ENCODE assay signal across 1 cellular context in the genomic region with DNA sequence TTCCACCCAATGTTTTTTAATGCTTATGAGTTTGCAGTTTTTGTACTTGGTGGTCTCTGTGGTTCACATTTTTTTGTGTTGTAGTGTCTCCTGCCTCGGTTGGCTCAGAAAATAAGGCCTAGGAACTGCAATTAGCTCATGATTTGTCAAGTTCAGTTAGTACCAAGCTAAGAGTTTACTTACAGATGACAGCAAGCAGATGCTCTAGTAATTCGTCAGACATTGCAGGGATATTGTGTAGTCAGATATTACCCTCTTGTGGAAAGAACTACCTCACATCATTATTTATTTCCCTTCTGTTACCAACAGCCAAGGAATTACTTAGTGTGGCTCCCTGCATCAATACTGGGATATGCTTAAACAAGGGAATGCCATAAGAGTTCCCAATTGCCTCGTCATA.
TF ChIP-seq lines count a peak whose summit lies in the region.

No MANE protein-coding gene starts in this region.

TF ChIP-seq in IMR-90, 13 proteins besides CTCF, POLR2A, EP300 and RAD21:
- TF ChIP-seq MAFK (IDR thresholded peaks at IDR 0.05; ENCODE audit: low read depth, low read length) (peak; percentile 32; the same call in 1 of the 2 replicates), SMC3 (IDR thresholded peaks at IDR 0.05; ENCODE audit: low read depth, low read length) (peak; percentile 52), NFE2L2 (IDR thresholded peaks at IDR 0.05; ENCODE audit: low read depth, low read length) (no peak), MXI1 (IDR thresholded peaks at IDR 0.05; ENCODE audit: borderline replicate concordance, low read depth, low read length) (no peak), FOS (IDR thresholded peaks at IDR 0.05; ENCODE audit: low read depth, low read length) (peak; percentile 34; the same call in 1 of the 2 replicates), CEBPB (IDR thresholded peaks at IDR 0.05; ENCODE audit: low read depth, low read length) (peak; percentile 79)
- TF ChIP-seq, protein P1, sequence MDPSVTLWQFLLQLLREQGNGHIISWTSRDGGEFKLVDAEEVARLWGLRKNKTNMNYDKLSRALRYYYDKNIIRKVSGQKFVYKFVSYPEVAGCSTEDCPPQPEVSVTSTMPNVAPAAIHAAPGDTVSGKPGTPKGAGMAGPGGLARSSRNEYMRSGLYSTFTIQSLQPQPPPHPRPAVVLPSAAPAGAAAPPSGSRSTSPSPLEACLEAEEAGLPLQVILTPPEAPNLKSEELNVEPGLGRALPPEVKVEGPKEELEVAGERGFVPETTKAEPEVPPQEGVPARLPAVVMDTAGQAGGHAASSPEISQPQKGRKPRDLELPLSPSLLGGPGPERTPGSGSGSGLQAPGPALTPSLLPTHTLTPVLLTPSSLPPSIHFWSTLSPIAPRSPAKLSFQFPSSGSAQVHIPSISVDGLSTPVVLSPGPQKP (IDR thresholded peaks at IDR 0.05; ENCODE audit: borderline replicate concordance, low read depth, low read length): no peak
